In genomic region chr9:109934499-109935214, GRCh38 we compare ENCODE assay signal across 11 cellular contexts.
DNase-seq lines count a peak whose midpoint lies in the region; ATAC-seq and TF ChIP-seq lines count a peak whose summit lies in the region.
"Had no signal": no experiment of that assay in that cellular context is flagged by ENCODE, and none has a peak within 500 bp of the region (broad histone marks: within the 10 kb centered on the region; RNA-seq: fewer than 3 reads in every experiment).

No MANE protein-coding gene starts in this region.

- H3K27ac Mint-ChIP-seq in activated B cell treated with CpG ODN at 0.5 μM for 24 hours = peak overlapping the region; percentile 48

- no peaks in the 10 kb centered on the region for H3K27me3 ChIP-seq in DOHH2 (ENCODE audit: control insufficient read depth, low read length)
- H3K27me3 ChIP-seq in spleen (replicated peaks in 1 of 7) = no peaks in the 10 kb centered on the region

- ATAC-seq in GM19351 (IDR thresholded peaks at IDR 0.05; ENCODE audit: unreplicated experiment) = peak; percentile 41
- no peak for ATAC-seq in activated B cell treated with CpG ODN at 0.5 μM for 24 hours (ENCODE audit: low read depth)
- no peak for ATAC-seq in GM21723 (IDR thresholded peaks at IDR 0.05; ENCODE audit: unreplicated experiment)

- H3K9me3 ChIP-seq in DOHH2 (ENCODE audit: control insufficient read depth, insufficient read depth, low read length) = no peaks in the 10 kb centered on the region
- no peaks in the 10 kb centered on the region for H3K9me3 ChIP-seq in spleen

- H3K4me1 ChIP-seq in DOHH2 (ENCODE audit: control insufficient read depth, low read length) = peaks cover 48% of the 10 kb centered on the region
- peaks cover 0 to 4% (median 0%) of the 10 kb centered on the region in 6 donors for H3K4me1 ChIP-seq in spleen

- POLR2A ChIA-PET in activated B cell treated with CpG ODN at 0.5 μM for 24 hours (lab: Charles Lee) = interaction anchor here (0.6 to 3.3 kb wide), 5 partner anchors 10 to 125 kb away, joined by 3 to 29 read pairs (median 5); no protein-coding TSS in a partner anchor

- H3K9me2 ChIP-seq in DOHH2 (replicated peaks; ENCODE audit: control insufficient read depth, low read length) = no peaks in the 10 kb centered on the region

- WGBS in spleen, 5 donors = 79 to 88% (median 80%) methylated on average over 9 of the region's 9 CpGs

- TF ChIP-seq POLR2A in spleen (IDR thresholded peaks at IDR 0.05) = no peak

- H3K36me3 Mint-ChIP-seq in activated B cell treated with CpG ODN at 0.5 μM for 24 hours (ENCODE audit: low read depth) = no peaks in the 10 kb centered on the region

- H3F3A ChIP-seq in DOHH2 (ENCODE audit: control insufficient read depth, insufficient read depth) = no peaks in the 10 kb centered on the region

- TF ChIP-seq CTCF in DOHH2 (IDR thresholded peaks at IDR 0.05; ENCODE audit: low read depth, low read length, poor library complexity, severe bottlenecking) (no peak), activated B cell treated with CpG ODN at 0.5 μM for 24 hours (IDR thresholded peaks at IDR 0.05) (no peak), spleen (IDR thresholded peaks at IDR 0.05 in 8 of 11, conservative IDR thresholded peaks at IDR 0.05 in 3 of 11) (no peak)

- H4K20me1 ChIP-seq in DOHH2 (ENCODE audit: control insufficient read depth, insufficient read depth, low read depth, low read length) = no peaks in the 10 kb centered on the region

- no peaks in the 10 kb centered on the region for H3K79me2 ChIP-seq in DOHH2 (ENCODE audit: control insufficient read depth, low read length)

- intact Hi-C loops in activated B cell treated with CpG ODN at 0.5 μM for 24 hours (cut with micrococcal nuclease) = loop anchor here (2.0 kb wide), 1 partner anchor 20 kb away; no protein-coding TSS in a partner anchor
- intact Hi-C loops in spleen (cut with DNase I; ENCODE audit: low total_unique reads) = no loop called here

- peak overlapping the region; percentile 30 for H3K4me2 ChIP-seq in DOHH2 (ENCODE audit: low read length)

- peaks cover 39% of the 10 kb centered on the region for H3K4me1 Mint-ChIP-seq in activated B cell treated with CpG ODN at 0.5 μM for 24 hours

- no peak overlapping the region for H3K4me3 ChIP-seq in DOHH2 (ENCODE audit: low read length)
- no peak overlapping the region for H3K4me3 ChIP-seq in spleen

- DNase-seq in activated B cell treated with CpG ODN at 0.5 μM for 24 hours (no peak), iris pigment epithelial cell (ENCODE audit: low read depth) (peak; percentile 93), spleen (no peak), putamen (ENCODE audit: low spot score) (no peak), RKO (ENCODE audit: low spot score) (no peak)
- DNase-seq: Calu3, NCI-H510A treated with DMSO at 0.1 percent for 48 hours, right cardiac atrium had no signal

- no peak overlapping the region for H3K4me3 Mint-ChIP-seq in activated B cell treated with CpG ODN at 0.5 μM for 24 hours

- CTCF ChIA-PET in activated B cell treated with CpG ODN at 0.5 μM for 24 hours (lab: Charles Lee) = interaction anchor here (1.0 kb wide), 1 partner anchor 27 kb away, joined by 4 read pairs; no protein-coding TSS in a partner anchor

- no peaks in the 10 kb centered on the region for H3K27me3 Mint-ChIP-seq in activated B cell treated with CpG ODN at 0.5 μM for 24 hours

- H3K36me3 ChIP-seq in DOHH2 (ENCODE audit: control insufficient read depth, low read length) = no peaks in the 10 kb centered on the region
- H3K36me3 ChIP-seq in spleen = no peaks in the 10 kb centered on the region

- H3K27ac ChIP-seq in DOHH2 (ENCODE audit: low read depth, low read length) (no peak overlapping the region), spleen (no peak overlapping the region)

- no peaks in the 10 kb centered on the region for H3K9me3 Mint-ChIP-seq in activated B cell treated with CpG ODN at 0.5 μM for 24 hours
